8 cellular contexts compared by ENCODE assay signal in the genomic region with DNA sequence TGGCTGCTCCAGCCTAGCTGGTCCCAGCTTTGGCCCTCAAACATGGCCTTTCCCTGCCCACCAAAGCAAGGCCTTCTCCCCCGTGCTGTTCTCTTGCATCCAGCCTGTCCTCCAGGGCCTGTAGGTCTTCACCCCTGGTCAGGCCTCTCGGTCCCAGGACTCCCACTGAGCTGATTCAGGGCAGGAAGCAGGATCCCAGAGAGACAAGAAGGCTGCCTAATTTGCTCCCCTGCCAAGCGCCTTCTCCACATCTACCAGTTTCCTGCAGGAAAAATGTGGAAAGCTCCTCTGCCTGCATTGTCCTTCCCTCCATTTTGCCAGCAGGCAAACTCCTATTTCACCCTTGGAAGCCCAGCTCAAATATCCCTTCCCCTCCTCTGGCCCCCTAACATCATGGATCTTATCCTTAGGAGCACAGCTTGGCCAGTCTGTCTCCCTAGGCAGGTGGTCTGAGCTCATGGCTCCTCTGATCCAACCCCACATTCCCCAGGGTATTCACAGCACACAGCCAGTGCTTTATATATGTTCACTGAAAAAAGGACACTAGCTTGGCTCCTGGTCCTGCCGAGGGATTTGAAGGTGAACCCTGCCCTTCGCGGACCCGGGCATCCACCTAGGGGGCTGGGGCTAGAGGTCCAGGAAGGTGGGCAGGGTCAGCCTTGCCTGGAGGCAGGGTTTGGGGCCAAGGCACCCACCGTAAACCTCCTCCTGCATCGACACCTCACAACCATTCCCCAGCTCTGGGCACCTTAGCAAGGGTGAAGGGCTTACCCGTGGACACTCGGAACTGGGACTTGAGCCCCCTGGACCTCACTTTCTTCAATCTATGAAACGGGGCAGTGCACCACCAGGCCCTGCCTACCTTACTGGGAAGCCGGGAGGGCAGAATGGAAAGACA. TPM values are rescaled to one million over a fixed set of nuclear protein-coding genes. Genes with fewer than 3 reads are reported as not detected.
A peak's percentile ranks its signal among the peaks of the same experiment; 100 is the strongest.
DNase-seq lines count a peak whose midpoint lies in the region; ATAC-seq, FAIRE-seq and TF ChIP-seq lines count a peak whose summit lies in the region.

No MANE protein-coding gene starts in this region.

- no peak for TF ChIP-seq EP300 in H1 (IDR thresholded peaks at IDR 0.05; ENCODE audit: borderline replicate concordance in 1 of 2, low read depth in 2 of 2, low read length in 2 of 2)
- no peak for TF ChIP-seq EP300 in neural cell (conservative IDR thresholded peaks at IDR 0.05; ENCODE audit: poor library complexity, severe bottlenecking)

- H3K79me1 ChIP-seq in H1 (ENCODE audit: low read depth, low read length) = peaks cover 8% of the 10 kb centered on the region

- H2AFZ ChIP-seq in H1 (ENCODE audit: low read length) = no peak overlapping the region
- H2AFZ ChIP-seq in neural cell (ENCODE audit: low read depth, low read length) = peak overlapping the region; percentile 65

- ATAC-seq in GM18873 (IDR thresholded peaks at IDR 0.05; ENCODE audit: low FRiP score, unreplicated experiment) = no peak
- ATAC-seq in HG02623 (IDR thresholded peaks at IDR 0.05; ENCODE audit: unreplicated experiment) = no peak

- peak overlapping the region; percentile 95; the same call in 1 of the 2 replicates for H2AK5ac ChIP-seq in H1 (ENCODE audit: low read depth, low read length)

- H3K23me2 ChIP-seq in H1 (ENCODE audit: low read depth, low read length) = peaks cover 18% of the 10 kb centered on the region

- POLR2A ChIA-PET in H1 (lab: Charles Lee; ENCODE audit: partially characterized antibody) = interaction anchor here (0.6 to 21.4 kb wide), 19 partner anchors 8 to 499 kb away, joined by 3 to 436 read pairs (median 5); a partner anchor contains a TSS

- TF ChIP-seq POLR2A in Peyer's patch (IDR thresholded peaks at IDR 0.05) (no peak), H1 (IDR thresholded peaks at IDR 0.05; ENCODE audit: control extremely low read depth in 1 of 2, low read depth in 2 of 2, low read length in 2 of 2) (no peak)

- FAIRE-seq in H1 (lab: Jason Lieb, UNC) = no peak

- H3K79me2 ChIP-seq in H1 (ENCODE audit: control insufficient read depth in 1 of 2, insufficient read depth in 2 of 2, low read length in 2 of 2) = peaks cover 32 to 55% of the 10 kb centered on the region in 2 experiments
- H3K79me2 ChIP-seq in neural cell (replicated peaks; ENCODE audit: insufficient read depth, low read length) = peaks cover 53% of the 10 kb centered on the region

- peak overlapping the region; percentile 68; the same call in 1 of the 2 replicates for H2BK12ac ChIP-seq in H1 (ENCODE audit: low read depth, low read length)

- WGBS in H1 (ENCODE audit: extremely low coverage in 1 of 2, insufficient coverage in 1 of 2, insufficient read length in 1 of 2, insufficient replicate concordance in 2 of 2, low coverage in 1 of 2, low lambda C conversion rate in 2 of 2, missing lambda C conversion rate in 1 of 2), 2 experiments = 33% methylated on average over 13 of the region's 13 CpGs; no CpG with 5 or more reads in 1 of the 2 experiments

- H3K4me2 ChIP-seq in H1 (ENCODE audit: insufficient read depth in 1 of 2, low read depth in 2 of 2, low read length in 2 of 2) (peak overlapping the region; percentile 73 to 80), neural cell (ENCODE audit: low read length) (peak overlapping the region; percentile 97)

- H2BK5ac ChIP-seq in H1 (ENCODE audit: low read depth, low read length) = peak overlapping the region; percentile 100

- H3K36me3 ChIP-seq in Peyer's patch (peaks cover 0 to 14% (median 0%) of the 10 kb centered on the region in 3 donors), H1 (ENCODE audit: control insufficient read depth in 2 of 4, insufficient read depth in 4 of 4, low read length in 3 of 4) (peaks cover 7 to 52% (median 16%) of the 10 kb centered on the region in 4 experiments), neural cell (ENCODE audit: insufficient read depth, low read length) (no peaks in the 10 kb centered on the region)

- CTCF ChIA-PET in H1 (lab: Charles Lee; ENCODE audit: partially characterized antibody) = interaction anchor here (0.6 to 4.4 kb wide), 5 partner anchors 18 to 155 kb away, joined by 3 to 17 read pairs (median 3); a partner anchor contains a TSS

- DNase-seq in Peyer's patch = peak in 1 of 3 donors; percentile 15
- no peak for DNase-seq in H1 (ENCODE audit: low read depth in 1 of 2, low spot score in 2 of 2)
- no peak for DNase-seq in OCI-M2 (lab: John Stamatoyannopoulos, UW; ENCODE audit: unreplicated experiment)
- DNase-seq in cortex of kidney (lab: John Stamatoyannopoulos, UW) = no peak

- H4K8ac ChIP-seq in H1 (ENCODE audit: extremely low read depth, insufficient read depth, low read length) = peak overlapping the region; percentile 100; the same call in 1 of the 2 replicates

- H3K23ac ChIP-seq in H1 (ENCODE audit: insufficient read length) = no peak overlapping the region

- H3K4ac ChIP-seq in H1 (replicated peaks; ENCODE audit: insufficient read length, low read depth, low read length) = peak overlapping the region; percentile 11

- H3K27ac ChIP-seq in Peyer's patch (peak overlapping the region; percentile 96 to 99 (median 98)), H1 (ENCODE audit: low read depth, low read length) (peak overlapping the region; percentile 100; the same call in 1 of the 2 replicates), neural cell (ENCODE audit: low read length) (peak overlapping the region; percentile 98)

- H3K9ac ChIP-seq in H1 (replicated peaks in 1 of 4; ENCODE audit: extremely low read depth in 1 of 4, low read depth in 3 of 4, low read length in 3 of 4) (peak overlapping the region; percentile 94 to 100 (median 100)), neural cell (ENCODE audit: low read length) (peak overlapping the region; percentile 98)

- H4K91ac ChIP-seq in H1 (replicated peaks; ENCODE audit: insufficient read length, low read length) = peak overlapping the region; percentile 81

- peak overlapping the region; percentile 95 for H2BK15ac ChIP-seq in H1 (ENCODE audit: low read length)

- H3K9me3 ChIP-seq in Peyer's patch (no peaks in the 10 kb centered on the region), H1 (ENCODE audit: insufficient read depth in 2 of 2, low read depth in 1 of 2, low read length in 1 of 2) (no peaks in the 10 kb centered on the region), neural cell (ENCODE audit: low read length) (no peaks in the 10 kb centered on the region)

- no peaks in the 10 kb centered on the region for H3K9me2 ChIP-seq in neural cell (ENCODE audit: insufficient read depth, low read length)

- no peak overlapping the region for H2BK120ac ChIP-seq in H1 (replicated peaks; ENCODE audit: low read depth, low read length)

- no peaks in the 10 kb centered on the region for H3F3A ChIP-seq in neural cell (ENCODE audit: insufficient read depth, low read length, poor library complexity, severe bottlenecking)

- H4K20me1 ChIP-seq in H1 (replicated peaks in 1 of 2; ENCODE audit: control insufficient read depth in 1 of 2, insufficient read depth in 2 of 2, low read length in 2 of 2) (peaks cover 23 to 25% of the 10 kb centered on the region in 2 experiments), neural cell (ENCODE audit: insufficient read depth) (peaks cover 24% of the 10 kb centered on the region)

- H3K27me3 ChIP-seq in Peyer's patch (no peaks in the 10 kb centered on the region), H1 (replicated peaks in 1 of 4; ENCODE audit: control insufficient read depth in 3 of 4, extremely low read depth in 1 of 4, insufficient read depth in 3 of 4, low read length in 3 of 4) (no peaks in the 10 kb centered on the region), neural cell (ENCODE audit: insufficient read depth, low read depth, low read length) (no peaks in the 10 kb centered on the region)

- no peak for TF ChIP-seq RAD21 in H1 (IDR thresholded peaks at IDR 0.05 in 1 of 2, conservative IDR thresholded peaks at IDR 0.05 in 1 of 2; ENCODE audit: low read depth in 2 of 2, low read length in 2 of 2)
- TF ChIP-seq RAD21 in neural cell (conservative IDR thresholded peaks at IDR 0.05) = no peak

- peak overlapping the region; percentile 89 for H3K18ac ChIP-seq in H1 (ENCODE audit: extremely low read depth, low read length)

- peak overlapping the region; percentile 77 for H4K5ac ChIP-seq in H1 (ENCODE audit: insufficient read length, low read depth, low read length)

- no peak for TF ChIP-seq CTCF in Peyer's patch (IDR thresholded peaks at IDR 0.05)
- no peak for TF ChIP-seq CTCF in H1 (IDR thresholded peaks at IDR 0.05; ENCODE audit: control extremely low read depth in 1 of 3, insufficient read depth in 1 of 3, low read depth in 1 of 3, low read length in 3 of 3)
- no peak for TF ChIP-seq CTCF in neural cell (IDR thresholded peaks at IDR 0.05; ENCODE audit: poor library complexity, severe bottlenecking)

- H3K4me1 ChIP-seq in Peyer's patch (peaks cover 0 to 40% (median 14%) of the 10 kb centered on the region in 4 donors), H1 (replicated peaks in 1 of 4; ENCODE audit: control insufficient read depth in 3 of 4, insufficient read depth in 4 of 4, low read length in 3 of 4) (peaks cover 6 to 19% (median 11%) of the 10 kb centered on the region in 4 experiments; a peak in 6 of 7 replicates)

- H3K4me3 ChIP-seq in GM08714 (ENCODE audit: low read length) (peak overlapping the region; percentile 82), Peyer's patch (peak overlapping the region; percentile 77 to 99 (median 88)), H1 (ENCODE audit: extremely low read depth in 1 of 4, insufficient read depth in 2 of 4, low read depth in 3 of 4, low read length in 4 of 4) (peak overlapping the region; percentile 80 to 96 (median 95)), neural cell (ENCODE audit: low read length) (peak overlapping the region; percentile 91)

- no peak overlapping the region for H3K14ac ChIP-seq in H1 (ENCODE audit: insufficient read length)

- H3K56ac ChIP-seq in H1 (replicated peaks; ENCODE audit: insufficient read length, low read depth, low read length) = peak overlapping the region; percentile 99

- no peak overlapping the region for H2BK20ac ChIP-seq in H1 (ENCODE audit: low read length)

RNA-seq across cellular contexts. Expression of a gene that starts 1.0 kb away (rescaled TPM):
- total RNA-seq in Peyer's patch = 10 to 100 TPM; 25.4 to 47.2 (median 36.2) TPM
- 72.1 and 75.7 TPM in 2 replicates for total RNA-seq in H1 (2021; fragmentation: NEBNext Ultra II Directional; extraction: Animal tissue kit (Norgen Biotek cat#: 25700))
- polyA plus RNA-seq in H1 (2011; rRNA removed) (117 and 171 TPM in 2 replicates), neural cell (114 and 135 TPM in 2 replicates)
- polyA plus RNA-seq in H1 (2011; cell fraction: cytosol; rRNA removed) = 128 TPM
- polyA plus RNA-seq in H1 (2011; cell fraction: nucleus; rRNA removed) = 161 TPM
- polyA plus RNA-seq in H1 (2012, experiment 1 of 2) = 64.0 to 89.1 TPM (median 81.6 TPM) in 4 replicates
- polyA plus RNA-seq in H1 (2012, experiment 2 of 2) = 70.6 TPM
- polyA plus RNA-seq in H1 (2013, experiment 1 of 2) = 69.3 TPM
- polyA plus RNA-seq in H1 (2013, experiment 2 of 2) = 69.0 TPM
- 20.8 and 28.6 TPM in 2 replicates for polyA minus RNA-seq in H1 (2011; rRNA and poly(A)+ RNA removed)
- polyA minus RNA-seq in H1 (2011; cell fraction: cytosol; rRNA and poly(A)+ RNA removed) = 29.9 TPM
- 42.7 TPM for polyA minus RNA-seq in H1 (2011; cell fraction: nucleus; rRNA and poly(A)+ RNA removed)
- polyA minus RNA-seq in neural cell = 40.3 and 55.3 TPM in 2 replicates

RNA-seq across cellular contexts. Expression of a gene that starts 1.3 kb away (rescaled TPM):
- total RNA-seq in Peyer's patch = 100 to 1,000 TPM; 186 to 444 (median 276) TPM
- 385 and 387 TPM in 2 replicates for total RNA-seq in H1 (2021; fragmentation: NEBNext Ultra II Directional; extraction: Animal tissue kit (Norgen Biotek cat#: 25700))
- 646 and 930 TPM in 2 replicates for polyA plus RNA-seq in H1 (2011; rRNA removed)
- 525 TPM for polyA plus RNA-seq in H1 (2011; cell fraction: cytosol; rRNA removed)
- 1,044 TPM for polyA plus RNA-seq in H1 (2011; cell fraction: nucleus; rRNA removed)
- polyA plus RNA-seq in H1 (2012, experiment 1 of 2) = 380 to 507 TPM (median 400 TPM) in 4 replicates
- polyA plus RNA-seq in H1 (2012, experiment 2 of 2) = 92.9 TPM
- 297 TPM for polyA plus RNA-seq in H1 (2013, experiment 1 of 2)
- polyA plus RNA-seq in H1 (2013, experiment 2 of 2) = 268 TPM
- polyA minus RNA-seq in H1 (2011; rRNA and poly(A)+ RNA removed) = 575 and 704 TPM in 2 replicates
- polyA minus RNA-seq in H1 (2011; cell fraction: cytosol; rRNA and poly(A)+ RNA removed) = 228 TPM
- 291 TPM for polyA minus RNA-seq in H1 (2011; cell fraction: nucleus; rRNA and poly(A)+ RNA removed)
- polyA plus RNA-seq in neural cell = 277 and 287 TPM in 2 replicates
- 286 and 289 TPM in 2 replicates for polyA minus RNA-seq in neural cell

RNA-seq across cellular contexts. Expression of a gene that starts 39.6 kb away (rescaled TPM):
- total RNA-seq in Peyer's patch = 10 to 100 TPM; 20.6 to 63.1 (median 35.6) TPM
- total RNA-seq in H1 (2021; fragmentation: NEBNext Ultra II Directional; extraction: Animal tissue kit (Norgen Biotek cat#: 25700)) = 9.7 and 10.1 TPM in 2 replicates
- polyA plus RNA-seq in H1 (2011; rRNA removed) (3.6 and 6.8 TPM in 2 replicates), neural cell (0.77 and 2.3 TPM in 2 replicates)
- 3.9 TPM for polyA plus RNA-seq in H1 (2011; cell fraction: cytosol; rRNA removed)
- polyA plus RNA-seq in H1 (2011; cell fraction: nucleus; rRNA removed) = 16.7 TPM
- 4.0 to 5.7 TPM (median 5.3 TPM) in 4 replicates for polyA plus RNA-seq in H1 (2012, experiment 1 of 2)
- 4.1 TPM for polyA plus RNA-seq in H1 (2012, experiment 2 of 2)
- polyA plus RNA-seq in H1 (2013, experiment 1 of 2) = 8.9 TPM
- polyA plus RNA-seq in H1 (2013, experiment 2 of 2) = 8.0 TPM
- polyA minus RNA-seq in H1 (2011; rRNA and poly(A)+ RNA removed) = 1.3 and 2.9 TPM in 2 replicates
- polyA minus RNA-seq in H1 (2011; cell fraction: cytosol; rRNA and poly(A)+ RNA removed) = 2.5 TPM
- 3.7 TPM for polyA minus RNA-seq in H1 (2011; cell fraction: nucleus; rRNA and poly(A)+ RNA removed)
- polyA minus RNA-seq in neural cell = 0.93 and 1.7 TPM in 2 replicates

RNA-seq across cellular contexts. Expression of a gene that starts 48.7 kb away (rescaled TPM):
- 1 to 10 TPM in 2 of 4 donors, under 1 TPM in 1, not detected in 1; 0.85 to 9.0 (median 5.6) TPM for total RNA-seq in Peyer's patch
- 1.4 and 1.5 TPM in 2 replicates for total RNA-seq in H1 (2021; fragmentation: NEBNext Ultra II Directional; extraction: Animal tissue kit (Norgen Biotek cat#: 25700))
- polyA plus RNA-seq in H1 (2011; rRNA removed) = 1.1 and 1.6 TPM in 2 replicates
- polyA plus RNA-seq in H1 (2011; cell fraction: cytosol; rRNA removed) = 1.0 TPM
- polyA plus RNA-seq in H1 (2011; cell fraction: nucleus; rRNA removed) = 2.4 TPM
- polyA plus RNA-seq in H1 (2012, experiment 1 of 2) = 0.26 to 0.58 TPM (median 0.39 TPM) in 4 replicates
- polyA plus RNA-seq in H1 (2012, experiment 2 of 2) = 0.21 TPM
- 1.1 TPM for polyA plus RNA-seq in H1 (2013, experiment 1 of 2)
- 1.0 TPM for polyA plus RNA-seq in H1 (2013, experiment 2 of 2)
- polyA minus RNA-seq in H1 (2011; rRNA and poly(A)+ RNA removed) = not detected in 2 replicates
- not detected for polyA minus RNA-seq in H1 (2011; cell fraction: cytosol; rRNA and poly(A)+ RNA removed)
- polyA minus RNA-seq in H1 (2011; cell fraction: nucleus; rRNA and poly(A)+ RNA removed) = 0.80 TPM
- polyA plus RNA-seq in neural cell = 0.26 and 3.0 TPM in 2 replicates
- not detected in 2 replicates for polyA minus RNA-seq in neural cell
